Comparison of ENCODE assay signal across 8 cellular contexts in genomic region chr10:97463363-97464132, GRCh38. TPM values are rescaled to one million over a fixed set of nuclear protein-coding genes. Genes with fewer than 3 reads are reported as not detected.
DNase-seq lines count a peak whose midpoint lies in the region; ATAC-seq and TF ChIP-seq lines count a peak whose summit lies in the region.

No MANE protein-coding gene starts in this region.

- ATAC-seq in right cardiac atrium (peak; percentile 42 to 46), HG02571 (IDR thresholded peaks at IDR 0.05; ENCODE audit: unreplicated experiment) (no peak)

- H3K4me2 ChIP-seq in OCI-LY3 (ENCODE audit: low read length), result no peak overlapping the region

- WGBS in right cardiac atrium, result 71% methylated on average over 4 of the region's 4 CpGs

- no peaks in the 10 kb centered on the region for H3K27me3 ChIP-seq in OCI-LY3 (ENCODE audit: low read depth, low read length)
- H3K27me3 ChIP-seq in adipocyte (replicated peaks; ENCODE audit: control insufficient read depth, insufficient read depth, low read length), result no peaks in the 10 kb centered on the region
- no peaks in the 10 kb centered on the region for H3K27me3 ChIP-seq in right cardiac atrium (ENCODE audit: control insufficient read depth, insufficient read depth)

- no peaks in the 10 kb centered on the region for H3K79me2 ChIP-seq in OCI-LY3 (ENCODE audit: low read length)

- H3K27ac ChIP-seq in OCI-LY3 (ENCODE audit: low read length), result no peak overlapping the region
- H3K27ac ChIP-seq in right cardiac atrium (ENCODE audit: low read length), result no peak overlapping the region

- intact Hi-C loops in right cardiac atrium (cut with DNase I), result loop anchor here (5.0 to 10.0 kb wide), 2 partner anchors 89 to 91 kb away; no protein-coding TSS in a partner anchor

- H3K9ac ChIP-seq in OCI-LY3 (ENCODE audit: low read length) (no peak overlapping the region), adipocyte (ENCODE audit: low read length) (no peak overlapping the region)

- H2AFZ ChIP-seq in OCI-LY3 (ENCODE audit: low read depth, low read length), result no peak overlapping the region

- H3K36me3 ChIP-seq in OCI-LY3 (replicated peaks; ENCODE audit: low read depth, low read length), result peaks cover 38% of the 10 kb centered on the region
- H3K36me3 ChIP-seq in adipocyte (ENCODE audit: control insufficient read depth, insufficient read depth, low read length, severe bottlenecking), result peaks cover 95% of the 10 kb centered on the region

- TF ChIP-seq CTCF in OCI-LY3 (IDR thresholded peaks at IDR 0.05; ENCODE audit: low read depth, low read length) (peak; percentile 74), retinal pigment epithelial cell (conservative IDR thresholded peaks at IDR 0.05; ENCODE audit: low read depth, low read length) (peak; percentile 89)

- H3K4me3 ChIP-seq in OCI-LY3 (ENCODE audit: low read length) (no peak overlapping the region), adipocyte (ENCODE audit: low read length) (no peak overlapping the region), right cardiac atrium (ENCODE audit: low read length) (no peak overlapping the region), retinal pigment epithelial cell (ENCODE audit: low read length) (no peak overlapping the region)

- no peaks in the 10 kb centered on the region for H3K4me1 ChIP-seq in OCI-LY3 (ENCODE audit: low read length)
- H3K4me1 ChIP-seq in adipocyte (ENCODE audit: control insufficient read depth, insufficient read depth, low read length), result peaks cover 25% of the 10 kb centered on the region
- H3K4me1 ChIP-seq in right cardiac atrium (ENCODE audit: control insufficient read depth, insufficient read depth, low read length), result peaks cover 6% of the 10 kb centered on the region

- H3K9me3 ChIP-seq in OCI-LY3 (ENCODE audit: insufficient read depth, low read length) (no peaks in the 10 kb centered on the region), adipocyte (ENCODE audit: control insufficient read depth, low read length) (no peaks in the 10 kb centered on the region), right cardiac atrium (ENCODE audit: control insufficient read depth, low read length) (no peaks in the 10 kb centered on the region)

- peak; percentile 61 for DNase-seq in D341Med (ENCODE audit: low spot score)
- peak; percentile 57 for DNase-seq in HCEC 1CT
- peak; percentile 88 for DNase-seq in adipocyte (ENCODE audit: low read depth)
- no peak for DNase-seq in right cardiac atrium
- no peak for DNase-seq in retinal pigment epithelial cell (ENCODE audit: low read depth)
- DNase-seq in NCI-H2029 treated with DMSO at 0.1 percent for 48 hours (lab: John Stamatoyannopoulos, UW), result no peak

- no peaks in the 10 kb centered on the region for H4K20me1 ChIP-seq in OCI-LY3 (ENCODE audit: insufficient read depth, low read length)

RNA-seq across cellular contexts. Expression of gene ZDHHC16, which starts 17.6 kb away (rescaled TPM):
- total RNA-seq in right cardiac atrium, result 10 to 100 TPM; 18.9 to 28.6 (median 23.8) TPM
- polyA plus RNA-seq in right cardiac atrium, result 23.4 TPM

RNA-seq across cellular contexts. Expression of gene EXOSC1, which starts 17.7 kb away (rescaled TPM):
- total RNA-seq in right cardiac atrium, result 10 to 100 TPM; 19.8 to 22.1 (median 21.1) TPM
- polyA plus RNA-seq in right cardiac atrium, result 35.2 TPM

RNA-seq across cellular contexts. Expression of gene MMS19, which starts 34.7 kb away (rescaled TPM):
- total RNA-seq in right cardiac atrium, result 10 to 100 TPM; 32.8 to 40.0 (median 36.8) TPM
- polyA plus RNA-seq in right cardiac atrium, result 33.7 TPM

RNA-seq across cellular contexts. Expression of gene UBTD1, which starts 35.2 kb away (rescaled TPM):
- 10 to 100 TPM; 24.8 to 27.6 (median 25.8) TPM for total RNA-seq in right cardiac atrium
- polyA plus RNA-seq in right cardiac atrium, result 42.1 TPM

RNA-seq across cellular contexts. Expression of gene PGAM1, which starts 37.6 kb away (rescaled TPM):
- 100 to 1,000 TPM; 245 to 330 (median 314) TPM for total RNA-seq in right cardiac atrium
- polyA plus RNA-seq in right cardiac atrium, result 204 TPM

Comparison
In these comparisons a context has a peak if more than half of its experiments do, and no peak if none do; other contexts are left out.
1. DNase-seq: peak in D341Med (single experiment), HCEC 1CT (single experiment) and adipocyte (single experiment); none in right cardiac atrium (0 of 3), retinal pigment epithelial cell (single experiment) and NCI-H2029 treated with DMSO at 0.1 percent for 48 hours (single experiment).